Comparison of ENCODE assay signal across 15 cellular contexts in genomic region chr3:191634902-191635301, GRCh38.
A peak's percentile ranks its signal among the peaks of the same experiment; 100 is the strongest.
DNase-seq lines count a peak whose midpoint lies in the region; ATAC-seq and TF ChIP-seq lines count a peak whose summit lies in the region.
"Had no signal": no experiment of that assay in that cellular context is flagged by ENCODE, and none has a peak within 500 bp of the region (broad histone marks: within the 10 kb centered on the region; RNA-seq: fewer than 3 reads in every experiment).

No MANE protein-coding gene starts in this region.

- H3K4me2 ChIP-seq in GM23338: no peak overlapping the region
- H3K4me2 ChIP-seq in GM23248 (ENCODE audit: unreplicated experiment): no peak overlapping the region
- H3K4me2 ChIP-seq: BLaER1 treated with 17β-estradiol and CSF1 and Interleukin-3, amounts not matched to agents 10 nM and 100 nM; KMS-11 had no signal

- H3K27ac Mint-ChIP-seq in GM23338: no peak overlapping the region
- H3K27ac Mint-ChIP-seq: B cell; CD8-positive, alpha-beta T cell had no signal

- H3K9me3 Mint-ChIP-seq in GM23338: no peaks in the 10 kb centered on the region

- ATAC-seq in GM23338 (no peak), HG03520 (IDR thresholded peaks at IDR 0.05; ENCODE audit: unreplicated experiment) (no peak)
- ATAC-seq: CD8-positive, alpha-beta T cell; HCT116 had no signal

- H3K36me3 ChIP-seq in GM23338 (ENCODE audit: insufficient read depth): no peaks in the 10 kb centered on the region
- no peaks in the 10 kb centered on the region for H3K36me3 ChIP-seq in GM23248 (ENCODE audit: low read depth)
- H3K36me3 ChIP-seq in vagina: no peaks in the 10 kb centered on the region
- no peaks in the 10 kb centered on the region for H3K36me3 ChIP-seq in Peyer's patch
- H3K36me3 ChIP-seq: BLaER1 treated with 17β-estradiol and CSF1 and Interleukin-3, amounts not matched to agents 10 nM and 100 nM had no signal

- H3K9ac ChIP-seq in GM23248: no peak overlapping the region
- H3K9ac ChIP-seq: BLaER1 treated with 17β-estradiol and CSF1 and Interleukin-3, amounts not matched to agents 10 nM and 100 nM; KMS-11 had no signal

- H3K27ac ChIP-seq in GM23338 (ENCODE audit: low read depth) (no peak overlapping the region), GM23248 (no peak overlapping the region), vagina (no peak overlapping the region), Peyer's patch (no peak overlapping the region)
- H3K27ac ChIP-seq: BLaER1 treated with 17β-estradiol and CSF1 and Interleukin-3, amounts not matched to agents 10 nM and 100 nM; KMS-11 had no signal

- no peak for TF ChIP-seq POLR2A in vagina (IDR thresholded peaks at IDR 0.05)
- TF ChIP-seq POLR2A in Peyer's patch (IDR thresholded peaks at IDR 0.05): no peak

- H3K4me1 ChIP-seq in GM23338 (ENCODE audit: insufficient read depth): no peaks in the 10 kb centered on the region
- H3K4me1 ChIP-seq in GM23248 (ENCODE audit: insufficient read depth): no peaks in the 10 kb centered on the region
- no peaks in the 10 kb centered on the region for H3K4me1 ChIP-seq in vagina
- H3K4me1 ChIP-seq in Peyer's patch: no peaks in the 10 kb centered on the region

- in situ Hi-C loops in GM23248 (cut with MboI): no loop called here

- no peaks in the 10 kb centered on the region for H3K4me1 Mint-ChIP-seq in GM23338
- H3K4me1 Mint-ChIP-seq: B cell had no signal

- H3K4me3 ChIP-seq in GM23338 (no peak overlapping the region), GM23248 (no peak overlapping the region), vagina (no peak overlapping the region), Peyer's patch (no peak overlapping the region)
- H3K4me3 ChIP-seq: BLaER1 treated with 17β-estradiol and CSF1 and Interleukin-3, amounts not matched to agents 10 nM and 100 nM had no signal

- intact Hi-C loops in vagina (cut with DNase I): no loop called here

- TF ChIP-seq CTCF in GM23338 (conservative IDR thresholded peaks at IDR 0.05; ENCODE audit: low read depth in 2 of 2) (no peak), vagina (IDR thresholded peaks at IDR 0.05) (no peak), Peyer's patch (IDR thresholded peaks at IDR 0.05) (no peak)

- H3F3A ChIP-seq in GM23338 (replicated peaks; ENCODE audit: low read depth) (no peaks in the 10 kb centered on the region), GM23248 (ENCODE audit: insufficient read depth) (no peaks in the 10 kb centered on the region)

- H3K4me3 Mint-ChIP-seq in GM23338: no peak overlapping the region
- H3K4me3 Mint-ChIP-seq: B cell; CD8-positive, alpha-beta T cell had no signal

- H4K20me1 ChIP-seq in GM23338 (replicated peaks; ENCODE audit: insufficient read depth) (no peaks in the 10 kb centered on the region), GM23248 (ENCODE audit: insufficient read depth) (no peaks in the 10 kb centered on the region)
- H4K20me1 ChIP-seq: BLaER1 treated with 17β-estradiol and CSF1 and Interleukin-3, amounts not matched to agents 10 nM and 100 nM had no signal

- H2AFZ ChIP-seq in GM23338: peak overlapping the region; percentile 14; the same call in 1 of the 2 replicates
- no peak overlapping the region for H2AFZ ChIP-seq in GM23248

- no peaks in the 10 kb centered on the region for H3K79me2 ChIP-seq in GM23338 (replicated peaks; ENCODE audit: insufficient read depth)
- no peaks in the 10 kb centered on the region for H3K79me2 ChIP-seq in GM23248 (ENCODE audit: insufficient read depth)

- WGBS in GM23248 (ENCODE audit: low coverage in 1 of 2, low lambda C conversion rate in 2 of 2, missing lambda C conversion rate in 2 of 2), 2 experiments: 0 to 6% methylated on average over 1 of the region's 1 CpG

- no peaks in the 10 kb centered on the region for H3K27me3 Mint-ChIP-seq in GM23338 (ENCODE audit: insufficient read depth, low read depth, poor library complexity)
- H3K27me3 Mint-ChIP-seq: B cell had no signal

- peak; percentile 22 for DNase-seq in Daoy (ENCODE audit: low read depth)
- peak; percentile 8 for DNase-seq in GM23338 (ENCODE audit: low spot score)
- DNase-seq in M059J (ENCODE audit: low read depth): peak; percentile 25
- peak; percentile 14 for DNase-seq in glomerular visceral epithelial cell (ENCODE audit: extremely low spot score)
- no peak for DNase-seq in GM23248
- DNase-seq in vagina (ENCODE audit: extremely low spot score in 2 of 2): no peak
- no peak for DNase-seq in Peyer's patch
- DNase-seq: Calu3; CD8-positive, alpha-beta T cell; DMS79 treated with DMSO at 0.1 percent for 48 hours had no signal

- no peaks in the 10 kb centered on the region for H3K27me3 ChIP-seq in GM23338 (ENCODE audit: insufficient read depth)
- H3K27me3 ChIP-seq in GM23248 (replicated peaks; ENCODE audit: insufficient read depth): no peaks in the 10 kb centered on the region
- no peaks in the 10 kb centered on the region for H3K27me3 ChIP-seq in vagina
- no peaks in the 10 kb centered on the region for H3K27me3 ChIP-seq in Peyer's patch

- H3K9me2 ChIP-seq in GM23338 (ENCODE audit: insufficient read depth): no peaks in the 10 kb centered on the region
- H3K9me2 ChIP-seq in GM23248 (ENCODE audit: insufficient read depth): no peaks in the 10 kb centered on the region

- no peaks in the 10 kb centered on the region for H3K9me3 ChIP-seq in GM23248 (ENCODE audit: low read depth)
- H3K9me3 ChIP-seq in vagina: no peaks in the 10 kb centered on the region
- H3K9me3 ChIP-seq in Peyer's patch: no peaks in the 10 kb centered on the region
- H3K9me3 ChIP-seq: BLaER1 treated with 17β-estradiol and CSF1 and Interleukin-3, amounts not matched to agents 10 nM and 100 nM had no signal

- no peaks in the 10 kb centered on the region for H3K36me3 Mint-ChIP-seq in GM23338 (ENCODE audit: low read depth)
- H3K36me3 Mint-ChIP-seq: CD8-positive, alpha-beta T cell had no signal

TF ChIP-seq in GM23338, 12 proteins besides CTCF, POLR2A, EP300 and RAD21 (continues in another document):
- no peak for TF ChIP-seq CREB1 (CRISPR knock-in tag; IDR thresholded peaks at IDR 0.05; ENCODE audit: low read depth)
- TF ChIP-seq ZNF462 (CRISPR knock-in tag; IDR thresholded peaks at IDR 0.05): no peak
- no peak for TF ChIP-seq EZH2phosphoT487 (IDR thresholded peaks at IDR 0.05; ENCODE audit: unreplicated experiment)
- TF ChIP-seq NANOG (IDR thresholded peaks at IDR 0.05; ENCODE audit: borderline replicate concordance): no peak
- TF ChIP-seq ZNF331 (CRISPR knock-in tag; IDR thresholded peaks at IDR 0.05; ENCODE audit: low read depth): no peak
- TF ChIP-seq EZH2 (IDR thresholded peaks at IDR 0.05; ENCODE audit: low read depth, unreplicated experiment): no peak

Comparison
In these comparisons a context has a peak if more than half of its experiments do, and no peak if none do; other contexts are left out.
1. DNase-seq: peak in Daoy (single experiment), GM23338 (single experiment), M059J (single experiment) and glomerular visceral epithelial cell (single experiment); none in GM23248 (single experiment), vagina (0 of 2) and Peyer's patch (0 of 3).